In the genomic region with DNA sequence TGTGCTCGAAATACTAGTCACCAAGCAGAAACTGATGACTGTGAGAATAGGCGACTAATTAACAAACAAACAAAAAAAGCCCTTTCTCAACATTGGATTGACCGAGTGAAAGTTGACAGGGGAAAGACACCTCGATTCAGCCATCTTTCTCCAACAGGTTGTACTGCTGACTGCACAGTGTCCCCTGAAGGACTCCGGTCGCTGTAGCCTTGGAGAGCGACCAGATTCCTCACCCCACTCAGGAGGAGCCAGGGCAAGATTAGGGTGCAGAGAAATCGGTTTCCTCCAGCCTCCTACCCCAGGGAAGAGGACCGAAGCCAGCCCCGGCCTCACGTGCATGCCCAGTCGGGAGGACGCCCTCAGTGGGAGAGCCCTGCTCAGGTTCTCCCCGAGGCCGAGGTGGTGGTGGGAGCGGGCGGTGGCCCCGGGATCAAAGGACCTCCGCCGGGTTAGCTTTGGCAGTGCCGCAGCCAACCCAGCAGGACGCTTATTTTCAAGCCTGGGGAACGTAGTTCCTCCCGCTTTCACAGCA, we compare ENCODE assay signal across 1 cellular context.
TF ChIP-seq lines count a peak whose summit lies in the region.

No MANE protein-coding gene starts in this region.

TF ChIP-seq in HepG2, 621 proteins besides CTCF, POLR2A, EP300 and RAD21 (continued from another document and continues in another):
- TF ChIP-seq, protein P1, sequence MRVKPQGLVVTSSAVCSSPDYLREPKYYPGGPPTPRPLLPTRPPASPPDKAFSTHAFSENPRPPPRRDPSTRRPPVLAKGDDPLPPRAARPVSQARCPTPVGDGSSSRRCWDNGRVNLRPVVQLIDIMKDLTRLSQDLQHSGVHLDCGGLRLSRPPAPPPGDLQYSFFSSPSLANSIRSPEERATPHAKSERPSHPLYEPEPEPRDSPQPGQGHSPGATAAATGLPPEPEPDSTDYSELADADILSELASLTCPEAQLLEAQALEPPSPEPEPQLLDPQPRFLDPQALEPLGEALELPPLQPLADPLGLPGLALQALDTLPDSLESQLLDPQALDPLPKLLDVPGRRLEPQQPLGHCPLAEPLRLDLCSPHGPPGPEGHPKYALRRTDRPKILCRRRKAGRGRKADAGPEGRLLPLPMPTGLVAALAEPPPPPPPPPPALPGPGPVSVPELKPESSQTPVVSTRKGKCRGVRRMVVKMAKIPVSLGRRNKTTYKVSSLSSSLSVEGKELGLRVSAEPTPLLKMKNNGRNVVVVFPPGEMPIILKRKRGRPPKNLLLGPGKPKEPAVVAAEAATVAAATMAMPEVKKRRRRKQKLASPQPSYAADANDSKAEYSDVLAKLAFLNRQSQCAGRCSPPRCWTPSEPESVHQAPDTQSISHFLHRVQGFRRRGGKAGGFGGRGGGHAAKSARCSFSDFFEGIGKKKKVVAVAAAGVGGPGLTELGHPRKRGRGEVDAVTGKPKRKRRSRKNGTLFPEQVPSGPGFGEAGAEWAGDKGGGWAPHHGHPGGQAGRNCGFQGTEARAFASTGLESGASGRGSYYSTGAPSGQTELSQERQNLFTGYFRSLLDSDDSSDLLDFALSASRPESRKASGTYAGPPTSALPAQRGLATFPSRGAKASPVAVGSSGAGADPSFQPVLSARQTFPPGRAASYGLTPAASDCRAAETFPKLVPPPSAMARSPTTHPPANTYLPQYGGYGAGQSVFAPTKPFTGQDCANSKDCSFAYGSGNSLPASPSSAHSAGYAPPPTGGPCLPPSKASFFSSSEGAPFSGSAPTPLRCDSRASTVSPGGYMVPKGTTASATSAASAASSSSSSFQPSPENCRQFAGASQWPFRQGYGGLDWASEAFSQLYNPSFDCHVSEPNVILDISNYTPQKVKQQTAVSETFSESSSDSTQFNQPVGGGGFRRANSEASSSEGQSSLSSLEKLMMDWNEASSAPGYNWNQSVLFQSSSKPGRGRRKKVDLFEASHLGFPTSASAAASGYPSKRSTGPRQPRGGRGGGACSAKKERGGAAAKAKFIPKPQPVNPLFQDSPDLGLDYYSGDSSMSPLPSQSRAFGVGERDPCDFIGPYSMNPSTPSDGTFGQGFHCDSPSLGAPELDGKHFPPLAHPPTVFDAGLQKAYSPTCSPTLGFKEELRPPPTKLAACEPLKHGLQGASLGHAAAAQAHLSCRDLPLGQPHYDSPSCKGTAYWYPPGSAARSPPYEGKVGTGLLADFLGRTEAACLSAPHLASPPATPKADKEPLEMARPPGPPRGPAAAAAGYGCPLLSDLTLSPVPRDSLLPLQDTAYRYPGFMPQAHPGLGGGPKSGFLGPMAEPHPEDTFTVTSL (CRISPR knock-in tag; IDR thresholded peaks at IDR 0.05; ENCODE audit: borderline replicate concordance) = no peak
- TF ChIP-seq, protein P2, sequence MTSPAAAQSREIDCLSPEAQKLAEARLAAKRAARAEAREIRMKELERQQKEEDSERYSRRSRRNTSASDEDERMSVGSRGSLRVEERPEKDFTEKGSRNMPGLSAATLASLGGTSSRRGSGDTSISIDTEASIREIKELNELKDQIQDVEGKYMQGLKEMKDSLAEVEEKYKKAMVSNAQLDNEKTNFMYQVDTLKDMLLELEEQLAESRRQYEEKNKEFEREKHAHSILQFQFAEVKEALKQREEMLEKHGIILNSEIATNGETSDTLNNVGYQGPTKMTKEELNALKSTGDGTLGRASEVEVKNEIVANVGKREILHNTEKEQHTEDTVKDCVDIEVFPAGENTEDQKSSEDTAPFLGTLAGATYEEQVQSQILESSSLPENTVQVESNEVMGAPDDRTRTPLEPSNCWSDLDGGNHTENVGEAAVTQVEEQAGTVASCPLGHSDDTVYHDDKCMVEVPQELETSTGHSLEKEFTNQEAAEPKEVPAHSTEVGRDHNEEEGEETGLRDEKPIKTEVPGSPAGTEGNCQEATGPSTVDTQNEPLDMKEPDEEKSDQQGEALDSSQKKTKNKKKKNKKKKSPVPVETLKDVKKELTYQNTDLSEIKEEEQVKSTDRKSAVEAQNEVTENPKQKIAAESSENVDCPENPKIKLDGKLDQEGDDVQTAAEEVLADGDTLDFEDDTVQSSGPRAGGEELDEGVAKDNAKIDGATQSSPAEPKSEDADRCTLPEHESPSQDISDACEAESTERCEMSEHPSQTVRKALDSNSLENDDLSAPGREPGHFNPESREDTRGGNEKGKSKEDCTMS (CRISPR knock-in tag; conservative IDR thresholded peaks at IDR 0.05) = no peak
- TF ChIP-seq, protein P3, sequence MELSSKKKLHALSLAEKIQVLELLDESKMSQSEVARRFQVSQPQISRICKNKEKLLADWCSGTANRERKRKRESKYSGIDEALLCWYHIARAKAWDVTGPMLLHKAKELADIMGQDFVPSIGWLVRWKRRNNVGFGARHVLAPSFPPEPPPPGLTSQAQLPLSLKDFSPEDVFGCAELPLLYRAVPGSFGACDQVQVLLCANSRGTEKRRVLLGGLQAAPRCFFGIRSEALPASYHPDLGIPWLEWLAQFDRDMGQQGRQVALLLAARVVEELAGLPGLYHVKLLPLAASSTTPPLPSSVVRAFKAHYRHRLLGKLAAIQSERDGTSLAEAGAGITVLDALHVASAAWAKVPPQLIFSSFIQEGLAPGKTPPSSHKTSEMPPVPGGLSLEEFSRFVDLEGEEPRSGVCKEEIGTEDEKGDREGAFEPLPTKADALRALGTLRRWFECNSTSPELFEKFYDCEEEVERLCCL (CRISPR knock-in tag; IDR thresholded peaks at IDR 0.05; ENCODE audit: borderline replicate concordance) = no peak
- TF ChIP-seq ZNF720 (CRISPR knock-in tag; IDR thresholded peaks at IDR 0.05) = no peak
- 0 out of 2 replicates have a peak, but pooled peaks have one; percentile 6 for TF ChIP-seq KLF11 (CRISPR knock-in tag; IDR thresholded peaks at IDR 0.05)
- TF ChIP-seq, protein P4, sequence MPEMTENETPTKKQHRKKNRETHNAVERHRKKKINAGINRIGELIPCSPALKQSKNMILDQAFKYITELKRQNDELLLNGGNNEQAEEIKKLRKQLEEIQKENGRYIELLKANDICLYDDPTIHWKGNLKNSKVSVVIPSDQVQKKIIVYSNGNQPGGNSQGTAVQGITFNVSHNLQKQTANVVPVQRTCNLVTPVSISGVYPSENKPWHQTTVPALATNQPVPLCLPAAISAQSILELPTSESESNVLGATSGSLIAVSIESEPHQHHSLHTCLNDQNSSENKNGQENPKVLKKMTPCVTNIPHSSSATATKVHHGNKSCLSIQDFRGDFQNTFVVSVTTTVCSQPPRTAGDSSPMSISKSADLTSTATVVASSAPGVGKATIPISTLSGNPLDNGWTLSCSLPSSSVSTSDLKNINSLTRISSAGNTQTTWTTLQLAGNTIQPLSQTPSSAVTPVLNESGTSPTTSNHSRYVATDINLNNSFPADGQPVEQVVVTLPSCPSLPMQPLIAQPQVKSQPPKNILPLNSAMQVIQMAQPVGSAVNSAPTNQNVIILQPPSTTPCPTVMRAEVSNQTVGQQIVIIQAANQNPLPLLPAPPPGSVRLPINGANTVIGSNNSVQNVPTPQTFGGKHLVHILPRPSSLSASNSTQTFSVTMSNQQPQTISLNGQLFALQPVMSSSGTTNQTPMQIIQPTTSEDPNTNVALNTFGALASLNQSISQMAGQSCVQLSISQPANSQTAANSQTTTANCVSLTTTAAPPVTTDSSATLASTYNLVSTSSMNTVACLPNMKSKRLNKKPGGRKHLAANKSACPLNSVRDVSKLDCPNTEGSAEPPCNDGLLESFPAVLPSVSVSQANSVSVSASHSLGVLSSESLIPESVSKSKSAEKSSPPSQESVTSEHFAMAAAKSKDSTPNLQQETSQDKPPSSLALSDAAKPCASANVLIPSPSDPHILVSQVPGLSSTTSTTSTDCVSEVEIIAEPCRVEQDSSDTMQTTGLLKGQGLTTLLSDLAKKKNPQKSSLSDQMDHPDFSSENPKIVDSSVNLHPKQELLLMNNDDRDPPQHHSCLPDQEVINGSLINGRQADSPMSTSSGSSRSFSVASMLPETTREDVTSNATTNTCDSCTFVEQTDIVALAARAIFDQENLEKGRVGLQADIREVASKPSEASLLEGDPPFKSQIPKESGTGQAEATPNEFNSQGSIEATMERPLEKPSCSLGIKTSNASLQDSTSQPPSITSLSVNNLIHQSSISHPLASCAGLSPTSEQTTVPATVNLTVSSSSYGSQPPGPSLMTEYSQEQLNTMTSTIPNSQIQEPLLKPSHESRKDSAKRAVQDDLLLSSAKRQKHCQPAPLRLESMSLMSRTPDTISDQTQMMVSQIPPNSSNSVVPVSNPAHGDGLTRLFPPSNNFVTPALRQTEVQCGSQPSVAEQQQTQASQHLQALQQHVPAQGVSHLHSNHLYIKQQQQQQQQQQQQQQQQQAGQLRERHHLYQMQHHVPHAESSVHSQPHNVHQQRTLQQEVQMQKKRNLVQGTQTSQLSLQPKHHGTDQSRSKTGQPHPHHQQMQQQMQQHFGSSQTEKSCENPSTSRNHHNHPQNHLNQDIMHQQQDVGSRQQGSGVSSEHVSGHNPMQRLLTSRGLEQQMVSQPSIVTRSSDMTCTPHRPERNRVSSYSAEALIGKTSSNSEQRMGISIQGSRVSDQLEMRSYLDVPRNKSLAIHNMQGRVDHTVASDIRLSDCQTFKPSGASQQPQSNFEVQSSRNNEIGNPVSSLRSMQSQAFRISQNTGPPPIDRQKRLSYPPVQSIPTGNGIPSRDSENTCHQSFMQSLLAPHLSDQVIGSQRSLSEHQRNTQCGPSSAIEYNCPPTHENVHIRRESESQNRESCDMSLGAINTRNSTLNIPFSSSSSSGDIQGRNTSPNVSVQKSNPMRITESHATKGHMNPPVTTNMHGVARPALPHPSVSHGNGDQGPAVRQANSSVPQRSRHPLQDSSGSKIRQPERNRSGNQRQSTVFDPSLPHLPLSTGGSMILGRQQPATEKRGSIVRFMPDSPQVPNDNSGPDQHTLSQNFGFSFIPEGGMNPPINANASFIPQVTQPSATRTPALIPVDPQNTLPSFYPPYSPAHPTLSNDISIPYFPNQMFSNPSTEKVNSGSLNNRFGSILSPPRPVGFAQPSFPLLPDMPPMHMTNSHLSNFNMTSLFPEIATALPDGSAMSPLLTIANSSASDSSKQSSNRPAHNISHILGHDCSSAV (CRISPR knock-in tag; IDR thresholded peaks at IDR 0.05; ENCODE audit: borderline replicate concordance) = no peak
- no peak for TF ChIP-seq ZNF891 (CRISPR knock-in tag; IDR thresholded peaks at IDR 0.05)
- TF ChIP-seq NFE2L1 (CRISPR knock-in tag; IDR thresholded peaks at IDR 0.05; ENCODE audit: borderline replicate concordance) = no peak
- TF ChIP-seq IKZF4 (CRISPR knock-in tag; IDR thresholded peaks at IDR 0.05; ENCODE audit: borderline replicate concordance, low read depth, not compliant biosample characterization) = no peak
- no peak for TF ChIP-seq KLF12 (CRISPR knock-in tag; IDR thresholded peaks at IDR 0.05; ENCODE audit: borderline replicate concordance)
- 0 out of 2 replicates have a peak, but pooled peaks have one; percentile 5 for TF ChIP-seq ZNF12 (CRISPR knock-in tag; IDR thresholded peaks at IDR 0.05)
- no peak for TF ChIP-seq MTA1 (CRISPR knock-in tag; IDR thresholded peaks at IDR 0.05; ENCODE audit: borderline replicate concordance)
- TF ChIP-seq ATM (IDR thresholded peaks at IDR 0.05; ENCODE audit: borderline replicate concordance) = no peak
- no peak for TF ChIP-seq MTA3 (CRISPR knock-in tag; IDR thresholded peaks at IDR 0.05)
- no peak for TF ChIP-seq TBP (CRISPR knock-in tag; IDR thresholded peaks at IDR 0.05)
- TF ChIP-seq BRD4 (CRISPR knock-in tag; IDR thresholded peaks at IDR 0.05) = no peak; the same call in 1 of the 2 replicates
- TF ChIP-seq MAZ (IDR thresholded peaks at IDR 0.05; ENCODE audit: borderline replicate concordance, low read depth, low read length) = no peak
- TF ChIP-seq MAZ (CRISPR knock-in tag; IDR thresholded peaks at IDR 0.05; ENCODE audit: low read depth) = no peak
- no peak for TF ChIP-seq FOXA1 (IDR thresholded peaks at IDR 0.05)
- no peak for TF ChIP-seq FOXA1 (CRISPR knock-in tag; IDR thresholded peaks at IDR 0.05)
- no peak for TF ChIP-seq ADNP (CRISPR knock-in tag; IDR thresholded peaks at IDR 0.05)
- TF ChIP-seq, protein P5, sequence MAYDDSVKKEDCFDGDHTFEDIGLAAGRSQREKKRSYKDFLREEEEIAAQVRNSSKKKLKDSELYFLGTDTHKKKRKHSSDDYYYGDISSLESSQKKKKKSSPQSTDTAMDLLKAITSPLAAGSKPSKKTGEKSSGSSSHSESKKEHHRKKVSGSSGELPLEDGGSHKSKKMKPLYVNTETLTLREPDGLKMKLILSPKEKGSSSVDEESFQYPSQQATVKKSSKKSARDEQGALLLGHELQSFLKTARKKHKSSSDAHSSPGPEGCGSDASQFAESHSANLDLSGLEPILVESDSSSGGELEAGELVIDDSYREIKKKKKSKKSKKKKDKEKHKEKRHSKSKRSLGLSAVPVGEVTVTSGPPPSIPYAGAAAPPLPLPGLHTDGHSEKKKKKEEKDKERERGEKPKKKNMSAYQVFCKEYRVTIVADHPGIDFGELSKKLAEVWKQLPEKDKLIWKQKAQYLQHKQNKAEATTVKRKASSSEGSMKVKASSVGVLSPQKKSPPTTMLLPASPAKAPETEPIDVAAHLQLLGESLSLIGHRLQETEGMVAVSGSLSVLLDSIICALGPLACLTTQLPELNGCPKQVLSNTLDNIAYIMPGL (CRISPR knock-in tag; IDR thresholded peaks at IDR 0.05; ENCODE audit: borderline replicate concordance in 1 of 2, low read depth in 1 of 2) = peak in 1 of 2 experiments; percentile 77; a peak in 1 of 4 replicates
- TF ChIP-seq ZNF777 (CRISPR knock-in tag; IDR thresholded peaks at IDR 0.05) = no peak
- TF ChIP-seq ZNF124 (CRISPR knock-in tag; IDR thresholded peaks at IDR 0.05) = no peak
- TF ChIP-seq SNAPC2 (CRISPR knock-in tag; IDR thresholded peaks at IDR 0.05) = no peak
- peak; percentile 7; the same call in 1 of the 2 replicates for TF ChIP-seq KMT2A (CRISPR knock-in tag; IDR thresholded peaks at IDR 0.05)
- TF ChIP-seq ZNF10 (CRISPR knock-in tag; IDR thresholded peaks at IDR 0.05; ENCODE audit: borderline replicate concordance, low read depth) = no peak
- TF ChIP-seq ZKSCAN8 (CRISPR knock-in tag; IDR thresholded peaks at IDR 0.05; ENCODE audit: borderline replicate concordance) = no peak
- no peak for TF ChIP-seq ZNF883 (CRISPR knock-in tag; IDR thresholded peaks at IDR 0.05; ENCODE audit: not compliant biosample characterization)
- no peak for TF ChIP-seq ASH2L (IDR thresholded peaks at IDR 0.05; ENCODE audit: insufficient read length, low read depth, low read length)
- TF ChIP-seq DNMT1 (CRISPR knock-in tag; IDR thresholded peaks at IDR 0.05) = no peak
